ENCODE assay signal across 9 cellular contexts in the genomic region with DNA sequence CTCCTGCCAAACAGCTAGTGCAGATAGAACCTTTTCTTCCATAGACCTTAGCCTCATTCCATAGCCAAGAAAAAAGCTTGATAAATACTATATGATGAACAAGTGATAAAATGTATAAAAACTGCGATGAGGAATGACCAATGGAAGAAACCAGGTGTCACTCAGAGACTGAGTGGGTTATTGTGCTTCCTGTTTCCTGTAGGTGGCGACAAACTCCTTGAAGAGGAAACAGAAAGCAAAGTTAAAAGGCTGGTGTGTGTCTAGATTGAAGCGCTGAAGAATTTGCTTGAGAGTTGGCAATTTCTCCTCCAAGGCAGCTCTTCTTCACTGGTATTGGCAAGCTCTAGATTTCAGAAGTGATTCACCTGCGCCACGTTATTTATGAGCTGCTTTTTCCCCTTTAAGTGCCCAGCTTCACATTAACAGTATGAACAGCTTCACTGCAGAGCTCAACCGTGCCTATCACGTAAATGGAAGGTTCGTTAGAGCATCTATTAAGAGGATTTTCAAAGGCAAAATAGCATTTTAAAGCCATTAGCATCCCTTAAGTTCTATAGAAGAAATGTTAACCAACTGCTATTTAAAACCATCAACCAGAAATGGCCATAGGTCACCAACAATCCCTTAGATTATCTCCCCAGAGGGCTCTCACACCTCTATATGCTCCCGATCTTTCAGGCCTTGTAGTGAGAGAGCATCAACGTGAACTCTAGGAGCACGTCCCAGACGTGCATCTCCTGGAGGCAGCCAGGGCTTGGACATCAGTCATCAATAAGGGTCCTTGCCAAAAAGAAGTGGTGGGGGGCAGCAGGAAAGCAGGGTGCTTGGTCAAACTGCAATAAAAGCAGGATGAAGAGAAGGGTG.
DNase-seq lines count a peak whose midpoint lies in the region; ATAC-seq lines count a peak whose summit lies in the region.
"Had no signal": no experiment of that assay in that cellular context is flagged by ENCODE, and none has a peak within 500 bp of the region (broad histone marks: within the 10 kb centered on the region; RNA-seq: fewer than 3 reads in every experiment).

No MANE protein-coding gene starts in this region.

- no peaks in the 10 kb centered on the region for H3K36me3 Mint-ChIP-seq in CD4-positive, CD25-positive, alpha-beta regulatory T cell

- H3K27me3 Mint-ChIP-seq in CD4-positive, CD25-positive, alpha-beta regulatory T cell, result peaks cover 17% of the 10 kb centered on the region

- DNase-seq in CD4-positive, CD25-positive, alpha-beta regulatory T cell, result peak in 2 of 3 donors; percentile 41 to 57
- DNase-seq in NCI-H526 (lab: John Stamatoyannopoulos, UW) (peak; percentile 93 to 97), right cardiac atrium (no peak), skeletal muscle cell (ENCODE audit: low read depth) (peak; percentile 7)

- 42% methylated on average over 12 of the region's 12 CpGs for WGBS in right cardiac atrium

- intact Hi-C loops in right cardiac atrium (cut with DNase I), result loop anchor here in 1 of 4 donors (5.0 kb wide), 1 partner anchor 952 kb away; no protein-coding TSS in a partner anchor

- no peak overlapping the region for H3K4me3 Mint-ChIP-seq in CD4-positive, CD25-positive, alpha-beta regulatory T cell

- peak; percentile 39 to 55 for ATAC-seq in CD4-positive, CD25-positive, alpha-beta regulatory T cell (ENCODE audit: low read depth in 2 of 2)
- peak; percentile 88 for ATAC-seq in GM18861 (IDR thresholded peaks at IDR 0.05; ENCODE audit: unreplicated experiment)
- peak; percentile 73 for ATAC-seq in HG03442 (IDR thresholded peaks at IDR 0.05; ENCODE audit: unreplicated experiment)
- ATAC-seq in right cardiac atrium, result peak; percentile 83 to 85
- ATAC-seq in HG03039 (IDR thresholded peaks at IDR 0.05; ENCODE audit: unreplicated experiment), result no peak

- no peaks in the 10 kb centered on the region for H3K9me3 ChIP-seq in CD4-positive, CD25-positive, alpha-beta regulatory T cell (ENCODE audit: control insufficient read depth in 2 of 2, low read length in 2 of 2)
- no peaks in the 10 kb centered on the region for H3K9me3 ChIP-seq in right cardiac atrium (ENCODE audit: control insufficient read depth, low read length)
- H3K9me3 ChIP-seq: SJSA1 had no signal

- peak overlapping the region; percentile 54 for H3K4me3 ChIP-seq in CD4-positive, CD25-positive, alpha-beta regulatory T cell (ENCODE audit: low read depth, low read length)
- H3K4me3 ChIP-seq in right cardiac atrium (ENCODE audit: low read length) (no peak overlapping the region), skeletal muscle cell (ENCODE audit: low read depth, low read length) (no peak overlapping the region)
- H3K4me3 ChIP-seq: SJSA1 had no signal

- H3K27me3 ChIP-seq in CD4-positive, CD25-positive, alpha-beta regulatory T cell (ENCODE audit: control insufficient read depth, insufficient read depth, low read length), result peaks cover 3% of the 10 kb centered on the region
- H3K27me3 ChIP-seq in right cardiac atrium (ENCODE audit: control insufficient read depth, insufficient read depth), result no peaks in the 10 kb centered on the region
- H3K27me3 ChIP-seq: SJSA1 had no signal

- H3K27ac Mint-ChIP-seq in CD4-positive, CD25-positive, alpha-beta regulatory T cell, result no peak overlapping the region

- H3K36me3 ChIP-seq in CD4-positive, CD25-positive, alpha-beta regulatory T cell (ENCODE audit: control insufficient read depth, insufficient read depth, low read length), result no peaks in the 10 kb centered on the region
- H3K36me3 ChIP-seq: SJSA1 had no signal

- peaks cover 0 to 6% (median 2%) of the 10 kb centered on the region in 4 donors for H3K4me1 Mint-ChIP-seq in CD4-positive, CD25-positive, alpha-beta regulatory T cell

- no peak overlapping the region for H3K27ac ChIP-seq in CD4-positive, CD25-positive, alpha-beta regulatory T cell (ENCODE audit: insufficient read depth, low read length, poor library complexity, severe bottlenecking)
- H3K27ac ChIP-seq in angular gyrus (ENCODE audit: low read depth, low read length) (peak overlapping the region; percentile 58), right cardiac atrium (ENCODE audit: low read length) (no peak overlapping the region)
- H3K27ac ChIP-seq: SJSA1 had no signal

- H3K9me3 Mint-ChIP-seq in CD4-positive, CD25-positive, alpha-beta regulatory T cell, result no peaks in the 10 kb centered on the region

- H3K4me1 ChIP-seq in CD4-positive, CD25-positive, alpha-beta regulatory T cell (ENCODE audit: control insufficient read depth, insufficient read depth, low read length, poor library complexity, severe bottlenecking), result no peaks in the 10 kb centered on the region
- H3K4me1 ChIP-seq in right cardiac atrium (ENCODE audit: control insufficient read depth, insufficient read depth, low read length), result no peaks in the 10 kb centered on the region
- H3K4me1 ChIP-seq: SJSA1 had no signal

Comparison
In these comparisons a context has a peak if more than half of its experiments do, and no peak if none do; other contexts are left out.
1. DNase-seq: peak in CD4-positive, CD25-positive, alpha-beta regulatory T cell (2 of 3), NCI-H526 (2 of 2) and skeletal muscle cell (single experiment); none in right cardiac atrium (0 of 3).